ENCODE assay signal across 8 cellular contexts in genomic region chr10:93080350-93081046, GRCh38. TPM values are rescaled to one million over a fixed set of nuclear protein-coding genes. Genes with fewer than 3 reads are reported as not detected.
DNase-seq lines count a peak whose midpoint lies in the region; ATAC-seq and TF ChIP-seq lines count a peak whose summit lies in the region.

No MANE protein-coding gene starts in this region.

- intact Hi-C loops in Panc1 (cut with micrococcal nuclease; ENCODE audit: unreplicated experiment), result loop anchor here (2.0 kb wide), 1 partner anchor 208 kb away; no protein-coding TSS in a partner anchor

- H3K79me2 ChIP-seq in GM23338 (replicated peaks; ENCODE audit: insufficient read depth), result no peaks in the 10 kb centered on the region
- H3K79me2 ChIP-seq in parathyroid adenoma, result no peaks in the 10 kb centered on the region

- H3K4me1 ChIP-seq in CD8-positive, alpha-beta memory T cell (ENCODE audit: insufficient read depth, low read length), result no peaks in the 10 kb centered on the region
- peaks cover 21% of the 10 kb centered on the region for H3K4me1 ChIP-seq in GM23338 (ENCODE audit: insufficient read depth)
- no peaks in the 10 kb centered on the region for H3K4me1 ChIP-seq in Panc1 (ENCODE audit: control insufficient read depth, insufficient read depth, low read length)
- H3K4me1 ChIP-seq in parathyroid adenoma, result no peaks in the 10 kb centered on the region

- H2AFZ ChIP-seq in GM23338 (peak overlapping the region; percentile 83), parathyroid adenoma (no peak overlapping the region)

- H3K4me2 ChIP-seq in GM23338 (no peak overlapping the region), parathyroid adenoma (ENCODE audit: low read length) (no peak overlapping the region)

- peak; percentile 86 to 96 for TF ChIP-seq CTCF in GM23338 (conservative IDR thresholded peaks at IDR 0.05; ENCODE audit: low read depth in 2 of 2)
- TF ChIP-seq CTCF in Panc1 (IDR thresholded peaks at IDR 0.05), result peak; percentile 95
- TF ChIP-seq CTCF in parathyroid adenoma (IDR thresholded peaks at IDR 0.05), result peak; percentile 66

- no peaks in the 10 kb centered on the region for H3K9me3 Mint-ChIP-seq in CD8-positive, alpha-beta memory T cell
- no peaks in the 10 kb centered on the region for H3K9me3 Mint-ChIP-seq in GM23338

- no peaks in the 10 kb centered on the region for H3K9me2 ChIP-seq in GM23338 (ENCODE audit: insufficient read depth)

- no peaks in the 10 kb centered on the region for H3K9me3 ChIP-seq in CD8-positive, alpha-beta memory T cell (ENCODE audit: low read length)
- H3K9me3 ChIP-seq in Panc1 (ENCODE audit: control insufficient read depth, insufficient read depth, low read depth, low read length) (no peaks in the 10 kb centered on the region), parathyroid adenoma (ENCODE audit: control insufficient read depth, low read length) (no peaks in the 10 kb centered on the region)

- no peak overlapping the region for H3K4me3 ChIP-seq in CD8-positive, alpha-beta memory T cell (ENCODE audit: low read length)
- H3K4me3 ChIP-seq in GM23338 (no peak overlapping the region), Panc1 (ENCODE audit: low read depth in 2 of 2, low read length in 2 of 2) (peak overlapping the region in 1 of 2 experiments; percentile 43; a peak in 3 of 4 replicates), parathyroid adenoma (ENCODE audit: low read depth, low read length) (no peak overlapping the region)

- peak; percentile 83 for ATAC-seq in GM23338
- ATAC-seq in Panc1, result peak; percentile 83
- no peak for ATAC-seq in GM21360 (IDR thresholded peaks at IDR 0.05; ENCODE audit: unreplicated experiment)
- ATAC-seq in HG03520 (IDR thresholded peaks at IDR 0.05; ENCODE audit: unreplicated experiment), result no peak

- no TSS peak for BruUV-seq in Panc1 (replicated peaks; lab: Mats Ljungman, UMichigan)

- H4K20me1 ChIP-seq in GM23338 (replicated peaks; ENCODE audit: insufficient read depth), result no peaks in the 10 kb centered on the region

- in situ Hi-C loops in Panc1 (cut with HindIII; ENCODE audit: low pct_unique_long_range_greater_than_20kb, low sequenced_read_pairs), result no loop called here

- H3K27me3 Mint-ChIP-seq in CD8-positive, alpha-beta memory T cell, result peaks cover 23 to 50% of the 10 kb centered on the region in 2 donors
- peaks cover 34% of the 10 kb centered on the region for H3K27me3 Mint-ChIP-seq in GM23338 (ENCODE audit: insufficient read depth, low read depth, poor library complexity)

- no peak overlapping the region for H3K27ac ChIP-seq in CD8-positive, alpha-beta memory T cell (ENCODE audit: low read depth, low read length)
- H3K27ac ChIP-seq in GM23338 (ENCODE audit: low read depth), result no peak overlapping the region
- no peak overlapping the region for H3K27ac ChIP-seq in Panc1 (ENCODE audit: low read length)
- H3K27ac ChIP-seq in parathyroid adenoma, result no peak overlapping the region

- H3K4me1 Mint-ChIP-seq in CD8-positive, alpha-beta memory T cell, result peaks cover 7 to 8% (median 7%) of the 10 kb centered on the region in 3 donors
- peaks cover 18% of the 10 kb centered on the region for H3K4me1 Mint-ChIP-seq in GM23338

- POLR2A ChIA-PET in CD8-positive, alpha-beta memory T cell (lab: Charles Lee), result no interaction called here
- POLR2A ChIA-PET in Panc1 (lab: Charles Lee), result no interaction called here

- peaks cover 13% of the 10 kb centered on the region for H3K27me3 ChIP-seq in CD8-positive, alpha-beta memory T cell (ENCODE audit: insufficient read depth, low read length, poor library complexity, severe bottlenecking)
- H3K27me3 ChIP-seq in GM23338 (ENCODE audit: insufficient read depth) (peaks cover 45% of the 10 kb centered on the region), Panc1 (ENCODE audit: control insufficient read depth, insufficient read depth, low read length) (peaks cover 15% of the 10 kb centered on the region), parathyroid adenoma (ENCODE audit: control insufficient read depth, insufficient read depth, low read length) (no peaks in the 10 kb centered on the region)

- H3K9ac ChIP-seq in parathyroid adenoma, result no peak overlapping the region

- no peak overlapping the region for H3K27ac Mint-ChIP-seq in CD8-positive, alpha-beta memory T cell
- no peak overlapping the region for H3K27ac Mint-ChIP-seq in GM23338

- no peaks in the 10 kb centered on the region for H3K36me3 ChIP-seq in CD8-positive, alpha-beta memory T cell (ENCODE audit: insufficient read depth, low read length)
- H3K36me3 ChIP-seq in GM23338 (ENCODE audit: insufficient read depth) (no peaks in the 10 kb centered on the region), Panc1 (ENCODE audit: control insufficient read depth, insufficient read depth, low read length) (no peaks in the 10 kb centered on the region), parathyroid adenoma (ENCODE audit: control insufficient read depth, insufficient read depth, low read length) (no peaks in the 10 kb centered on the region)

- no peaks in the 10 kb centered on the region for H3K36me3 Mint-ChIP-seq in CD8-positive, alpha-beta memory T cell
- H3K36me3 Mint-ChIP-seq in GM23338 (ENCODE audit: low read depth), result no peaks in the 10 kb centered on the region

- peak; percentile 26 to 56 (median 26) for DNase-seq in CD8-positive, alpha-beta memory T cell
- peak; percentile 80 for DNase-seq in GM23338 (ENCODE audit: low spot score)
- DNase-seq in Panc1 (ENCODE audit: low read depth, low spot score), result no peak
- peak; percentile 28 for DNase-seq in activated effector memory CD4-positive, alpha-beta T cell treated with Interleukin-2 at 50 U/mL for 16 hours
- DNase-seq in globus pallidus (ENCODE audit: low spot score), result peak; percentile 27

- 0 out of 2 replicates have a peak, but pooled peaks cover 2% of the 10 kb centered on the region for H3F3A ChIP-seq in GM23338 (replicated peaks; ENCODE audit: low read depth)

- CTCF ChIA-PET in CD8-positive, alpha-beta memory T cell (lab: Charles Lee), result interaction anchor here (0.8 to 1.3 kb wide), 3 partner anchors 10 to 210 kb away, joined by 3 to 5 read pairs (median 4); no protein-coding TSS in a partner anchor
- CTCF ChIA-PET in Panc1 (lab: Charles Lee), result interaction anchor here (1.5 kb wide), 1 partner anchor 209 kb away, joined by 4 read pairs; no protein-coding TSS in a partner anchor

- H3K4me3 Mint-ChIP-seq in CD8-positive, alpha-beta memory T cell, result peak overlapping the region in 5 of 7 donors; percentile 29 to 70 (median 46)
- H3K4me3 Mint-ChIP-seq in GM23338, result no peak overlapping the region

TF ChIP-seq in GM23338, 12 proteins besides CTCF, POLR2A, EP300 and RAD21 (continues in another document):
- no peak for TF ChIP-seq EZH2 (IDR thresholded peaks at IDR 0.05; ENCODE audit: low read depth, unreplicated experiment)
- TF ChIP-seq ZNF114 (CRISPR knock-in tag; IDR thresholded peaks at IDR 0.05), result no peak
- TF ChIP-seq EZH2phosphoT487 (IDR thresholded peaks at IDR 0.05; ENCODE audit: unreplicated experiment), result no peak

RNA-seq across cellular contexts. Expression of gene CYP26A1, which starts 6.8 kb away (rescaled TPM):
- total RNA-seq in CD8-positive, alpha-beta memory T cell, result not detected
- not detected for polyA plus RNA-seq in CD8-positive, alpha-beta memory T cell
- total RNA-seq in GM23338 (2014; rRNA removed; shearing (Covaris generic)), result 1.8 and 2.8 TPM in 2 replicates
- 0.87 and 1.2 TPM in 2 replicates for polyA plus RNA-seq in GM23338 (2016; fragmentation: Nextera tagmentation; extraction: Ambion mirVana)
- total RNA-seq in Panc1 (2021; ENCODE audit: unreplicated experiment), result 1.5 TPM
- polyA plus RNA-seq in Panc1 (2012; ENCODE audit: insufficient read length), result 2.7 TPM

RNA-seq across cellular contexts. Expression of gene CYP26C1, which starts 19.9 kb away (rescaled TPM):
- not detected for total RNA-seq in CD8-positive, alpha-beta memory T cell
- polyA plus RNA-seq in CD8-positive, alpha-beta memory T cell, result not detected
- total RNA-seq in GM23338 (2014; rRNA removed; shearing (Covaris generic)), result 0.24 TPM in 1 of 2 replicates, not detected in the other
- not detected in 2 replicates for polyA plus RNA-seq in GM23338 (2016; fragmentation: Nextera tagmentation; extraction: Ambion mirVana)
- total RNA-seq in Panc1 (2021; ENCODE audit: unreplicated experiment), result 1.1 TPM
- 2.7 TPM for polyA plus RNA-seq in Panc1 (2012; ENCODE audit: insufficient read length)

Comparison
In these comparisons a context has a peak if more than half of its experiments do, and no peak if none do; other contexts are left out.
1. ATAC-seq: peak in GM23338 (single experiment) and Panc1 (single experiment); none in GM21360 (single experiment) and HG03520 (single experiment).
2. Peak in every context shown above with its lines, with median percentiles within 50 percentile points of each other: CTCF ChIP-seq.